1 cellular context compared by ENCODE assay signal in the genomic region with DNA sequence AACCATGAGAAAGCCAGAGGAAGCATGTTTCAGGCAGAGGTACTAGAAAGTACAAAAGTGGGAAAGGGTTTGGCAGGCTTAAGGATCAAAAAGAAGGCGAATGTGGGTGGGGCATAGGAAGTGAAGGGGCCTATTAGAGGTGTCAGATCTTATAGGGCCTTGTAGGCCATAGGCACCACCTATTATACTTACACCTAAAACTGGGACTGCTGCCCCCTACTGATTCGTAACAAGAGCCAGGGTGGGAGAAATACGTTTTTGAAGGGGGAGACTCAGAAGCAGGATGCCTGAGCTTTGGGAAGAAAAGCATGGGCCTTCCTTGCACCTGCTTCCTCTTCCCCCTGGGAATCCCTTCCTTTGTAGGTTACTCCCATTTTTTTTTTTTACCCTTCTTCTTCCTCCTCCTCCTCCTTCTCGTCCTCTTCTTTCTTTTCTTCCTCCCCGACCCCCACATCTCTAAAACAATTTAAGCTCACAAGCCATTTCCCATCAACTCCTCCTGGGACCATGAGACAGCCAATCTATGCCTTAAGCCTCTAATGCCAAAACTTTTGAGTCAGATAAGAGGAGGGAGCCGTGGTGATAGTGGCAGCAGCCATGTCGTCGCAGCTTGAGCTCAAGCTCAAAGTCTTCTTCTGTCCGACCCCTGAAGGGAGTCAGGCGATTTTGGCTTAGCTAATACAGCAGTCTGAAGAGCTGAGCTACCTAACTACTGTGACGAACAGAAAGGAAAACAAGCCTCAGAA.
TF ChIP-seq lines count a peak whose summit lies in the region.

No MANE protein-coding gene starts in this region.

TF ChIP-seq in HepG2, 621 proteins besides CTCF, POLR2A, EP300 and RAD21 (continued from another document):
- TF ChIP-seq, protein P1, sequence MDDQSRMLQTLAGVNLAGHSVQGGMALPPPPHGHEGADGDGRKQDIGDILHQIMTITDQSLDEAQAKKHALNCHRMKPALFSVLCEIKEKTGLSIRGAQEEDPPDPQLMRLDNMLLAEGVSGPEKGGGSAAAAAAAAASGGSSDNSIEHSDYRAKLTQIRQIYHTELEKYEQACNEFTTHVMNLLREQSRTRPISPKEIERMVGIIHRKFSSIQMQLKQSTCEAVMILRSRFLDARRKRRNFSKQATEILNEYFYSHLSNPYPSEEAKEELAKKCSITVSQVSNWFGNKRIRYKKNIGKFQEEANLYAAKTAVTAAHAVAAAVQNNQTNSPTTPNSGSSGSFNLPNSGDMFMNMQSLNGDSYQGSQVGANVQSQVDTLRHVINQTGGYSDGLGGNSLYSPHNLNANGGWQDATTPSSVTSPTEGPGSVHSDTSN (CRISPR knock-in tag; IDR thresholded peaks at IDR 0.05; ENCODE audit: borderline replicate concordance), result 0 out of 2 replicates have a peak, but pooled peaks have one; percentile 24
- no peak for TF ChIP-seq SRSF1 (optimal IDR thresholded peaks at IDR 0.05; ENCODE audit: low read depth, low read length)
- TF ChIP-seq, protein P2, sequence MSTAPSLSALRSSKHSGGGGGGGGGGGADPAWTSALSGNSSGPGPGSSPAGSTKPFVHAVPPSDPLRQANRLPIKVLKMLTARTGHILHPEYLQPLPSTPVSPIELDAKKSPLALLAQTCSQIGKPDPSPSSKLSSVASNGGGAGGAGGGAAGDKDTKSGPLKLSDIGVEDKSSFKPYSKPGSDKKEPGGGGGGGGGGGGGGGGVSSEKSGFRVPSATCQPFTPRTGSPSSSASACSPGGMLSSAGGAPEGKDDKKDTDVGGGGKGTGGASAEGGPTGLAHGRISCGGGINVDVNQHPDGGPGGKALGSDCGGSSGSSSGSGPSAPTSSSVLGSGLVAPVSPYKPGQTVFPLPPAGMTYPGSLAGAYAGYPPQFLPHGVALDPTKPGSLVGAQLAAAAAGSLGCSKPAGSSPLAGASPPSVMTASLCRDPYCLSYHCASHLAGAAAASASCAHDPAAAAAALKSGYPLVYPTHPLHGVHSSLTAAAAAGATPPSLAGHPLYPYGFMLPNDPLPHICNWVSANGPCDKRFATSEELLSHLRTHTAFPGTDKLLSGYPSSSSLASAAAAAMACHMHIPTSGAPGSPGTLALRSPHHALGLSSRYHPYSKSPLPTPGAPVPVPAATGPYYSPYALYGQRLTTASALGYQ (CRISPR knock-in tag; IDR thresholded peaks at IDR 0.05), result no peak
- TF ChIP-seq REPIN1 (CRISPR knock-in tag; IDR thresholded peaks at IDR 0.05; ENCODE audit: borderline replicate concordance, low read depth), result no peak
- TF ChIP-seq ZFX (CRISPR knock-in tag; IDR thresholded peaks at IDR 0.05; ENCODE audit: low read depth), result peak; percentile 38; the same call in 1 of the 2 replicates
- TF ChIP-seq, protein P3, sequence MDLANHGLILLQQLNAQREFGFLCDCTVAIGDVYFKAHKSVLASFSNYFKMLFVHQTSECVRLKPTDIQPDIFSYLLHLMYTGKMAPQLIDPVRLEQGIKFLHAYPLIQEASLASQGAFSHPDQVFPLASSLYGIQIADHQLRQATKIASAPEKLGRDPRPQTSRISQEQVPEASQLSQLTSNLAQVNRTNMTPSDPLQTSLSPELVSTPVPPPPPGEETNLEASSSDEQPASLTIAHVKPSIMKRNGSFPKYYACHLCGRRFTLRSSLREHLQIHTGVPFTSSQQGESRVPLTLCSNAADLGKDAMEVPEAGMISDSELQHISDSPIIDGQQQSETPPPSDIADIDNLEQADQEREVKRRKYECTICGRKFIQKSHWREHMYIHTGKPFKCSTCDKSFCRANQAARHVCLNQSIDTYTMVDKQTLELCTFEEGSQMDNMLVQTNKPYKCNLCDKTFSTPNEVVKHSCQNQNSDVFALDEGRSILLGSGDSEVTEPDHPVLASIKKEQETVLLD (CRISPR knock-in tag; IDR thresholded peaks at IDR 0.05; ENCODE audit: low read depth), result no peak
- peak; percentile 19; the same call in 1 of the 2 replicates for TF ChIP-seq ZFP90 (CRISPR knock-in tag; IDR thresholded peaks at IDR 0.05; ENCODE audit: borderline replicate concordance)
- TF ChIP-seq, protein P4, sequence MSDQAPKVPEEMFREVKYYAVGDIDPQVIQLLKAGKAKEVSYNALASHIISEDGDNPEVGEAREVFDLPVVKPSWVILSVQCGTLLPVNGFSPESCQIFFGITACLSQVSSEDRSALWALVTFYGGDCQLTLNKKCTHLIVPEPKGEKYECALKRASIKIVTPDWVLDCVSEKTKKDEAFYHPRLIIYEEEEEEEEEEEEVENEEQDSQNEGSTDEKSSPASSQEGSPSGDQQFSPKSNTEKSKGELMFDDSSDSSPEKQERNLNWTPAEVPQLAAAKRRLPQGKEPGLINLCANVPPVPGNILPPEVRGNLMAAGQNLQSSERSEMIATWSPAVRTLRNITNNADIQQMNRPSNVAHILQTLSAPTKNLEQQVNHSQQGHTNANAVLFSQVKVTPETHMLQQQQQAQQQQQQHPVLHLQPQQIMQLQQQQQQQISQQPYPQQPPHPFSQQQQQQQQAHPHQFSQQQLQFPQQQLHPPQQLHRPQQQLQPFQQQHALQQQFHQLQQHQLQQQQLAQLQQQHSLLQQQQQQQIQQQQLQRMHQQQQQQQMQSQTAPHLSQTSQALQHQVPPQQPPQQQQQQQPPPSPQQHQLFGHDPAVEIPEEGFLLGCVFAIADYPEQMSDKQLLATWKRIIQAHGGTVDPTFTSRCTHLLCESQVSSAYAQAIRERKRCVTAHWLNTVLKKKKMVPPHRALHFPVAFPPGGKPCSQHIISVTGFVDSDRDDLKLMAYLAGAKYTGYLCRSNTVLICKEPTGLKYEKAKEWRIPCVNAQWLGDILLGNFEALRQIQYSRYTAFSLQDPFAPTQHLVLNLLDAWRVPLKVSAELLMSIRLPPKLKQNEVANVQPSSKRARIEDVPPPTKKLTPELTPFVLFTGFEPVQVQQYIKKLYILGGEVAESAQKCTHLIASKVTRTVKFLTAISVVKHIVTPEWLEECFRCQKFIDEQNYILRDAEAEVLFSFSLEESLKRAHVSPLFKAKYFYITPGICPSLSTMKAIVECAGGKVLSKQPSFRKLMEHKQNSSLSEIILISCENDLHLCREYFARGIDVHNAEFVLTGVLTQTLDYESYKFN (CRISPR knock-in tag; conservative IDR thresholded peaks at IDR 0.05), result peak; percentile 45
- no peak for TF ChIP-seq BHLHE40 (IDR thresholded peaks at IDR 0.05; ENCODE audit: low read length)
- peak; percentile 21; the same call in 1 of the 2 replicates for TF ChIP-seq SP5 (CRISPR knock-in tag; IDR thresholded peaks at IDR 0.05; ENCODE audit: borderline replicate concordance, low read depth)
- no peak for TF ChIP-seq SP2 (CRISPR knock-in tag; IDR thresholded peaks at IDR 0.05)
- TF ChIP-seq, protein P5, sequence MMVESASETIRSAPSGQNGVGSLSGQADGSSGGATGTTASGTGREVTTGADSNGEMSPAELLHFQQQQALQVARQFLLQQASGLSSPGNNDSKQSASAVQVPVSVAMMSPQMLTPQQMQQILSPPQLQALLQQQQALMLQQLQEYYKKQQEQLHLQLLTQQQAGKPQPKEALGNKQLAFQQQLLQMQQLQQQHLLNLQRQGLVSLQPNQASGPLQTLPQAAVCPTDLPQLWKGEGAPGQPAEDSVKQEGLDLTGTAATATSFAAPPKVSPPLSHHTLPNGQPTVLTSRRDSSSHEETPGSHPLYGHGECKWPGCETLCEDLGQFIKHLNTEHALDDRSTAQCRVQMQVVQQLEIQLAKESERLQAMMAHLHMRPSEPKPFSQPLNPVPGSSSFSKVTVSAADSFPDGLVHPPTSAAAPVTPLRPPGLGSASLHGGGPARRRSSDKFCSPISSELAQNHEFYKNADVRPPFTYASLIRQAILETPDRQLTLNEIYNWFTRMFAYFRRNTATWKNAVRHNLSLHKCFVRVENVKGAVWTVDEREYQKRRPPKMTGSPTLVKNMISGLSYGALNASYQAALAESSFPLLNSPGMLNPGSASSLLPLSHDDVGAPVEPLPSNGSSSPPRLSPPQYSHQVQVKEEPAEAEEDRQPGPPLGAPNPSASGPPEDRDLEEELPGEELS (CRISPR knock-in tag; IDR thresholded peaks at IDR 0.05), result no peak; the same call in 1 of the 2 replicates
- TF ChIP-seq STAG1 (CRISPR knock-in tag; IDR thresholded peaks at IDR 0.05), result peak; percentile 20; the same call in 1 of the 2 replicates
